Comparison of ENCODE assay signal across 10 cellular contexts in genomic region chr19:8525401-8525684, GRCh38. TPM values are rescaled to one million over a fixed set of nuclear protein-coding genes. Genes with fewer than 3 reads are reported as not detected.
A peak's percentile ranks its signal among the peaks of the same experiment; 100 is the strongest.
DNase-seq lines count a peak whose midpoint lies in the region; ATAC-seq, FAIRE-seq and TF ChIP-seq lines count a peak whose summit lies in the region.
"Had no signal": no experiment of that assay in that cellular context is flagged by ENCODE, and none has a peak within 500 bp of the region (broad histone marks: within the 10 kb centered on the region; RNA-seq: fewer than 3 reads in every experiment).

No MANE protein-coding gene starts in this region.

- H3K9me2 ChIP-seq in HCT116 (ENCODE audit: insufficient read depth) = no peaks in the 10 kb centered on the region

- in situ Hi-C loops in astrocyte of the spinal cord (cut with HindIII; ENCODE audit: low sequenced_read_pairs) = no loop called here

- H3K4me3 Mint-ChIP-seq in T-helper 17 cell = no peak overlapping the region

- 9 to 35% (median 31%) methylated on average over 15 of the region's 15 CpGs for WGBS in small intestine, 3 donors

- no peak for TF ChIP-seq RAD21 in HCT116 (IDR thresholded peaks at IDR 0.05; ENCODE audit: low read depth)

- no peak for ATAC-seq in HCT116
- ATAC-seq in T-helper 17 cell = no peak

- H3K4me1 Mint-ChIP-seq in T-helper 17 cell = peaks cover 25% of the 10 kb centered on the region

- H3K27ac ChIP-seq in HCT116 (ENCODE audit: low read depth, low read length) = peak overlapping the region; percentile 73
- peak overlapping the region; percentile 59 to 65 for H3K27ac ChIP-seq in kidney (ENCODE audit: low read depth in 2 of 2, low read length in 2 of 2)
- peak overlapping the region; percentile 35 to 86 for H3K27ac ChIP-seq in small intestine (ENCODE audit: low read depth in 1 of 2, low read length in 1 of 2)
- H3K27ac ChIP-seq: KMS-11 had no signal

- no peaks in the 10 kb centered on the region; a peak in 1 of 4 replicates for H3K9me3 ChIP-seq in HCT116 (ENCODE audit: control insufficient read depth in 1 of 2, insufficient read depth in 1 of 2, low read depth in 1 of 2, low read length in 2 of 2)
- no peaks in the 10 kb centered on the region for H3K9me3 ChIP-seq in kidney (ENCODE audit: control insufficient read depth in 1 of 2, low read length in 2 of 2)
- H3K9me3 ChIP-seq in small intestine (ENCODE audit: control insufficient read depth, low read depth) = no peaks in the 10 kb centered on the region
- no peaks in the 10 kb centered on the region for H3K9me3 ChIP-seq in T-helper 17 cell (ENCODE audit: control insufficient read depth, low read length, poor library complexity, severe bottlenecking)

- DNase-seq in HCT116 (ENCODE audit: low read depth, low spot score) = no peak
- no peak for DNase-seq in astrocyte of the spinal cord (ENCODE audit: low read depth, low spot score)
- no peak for DNase-seq in kidney
- DNase-seq in small intestine = no peak
- no peak for DNase-seq in urothelium cell line (ENCODE audit: low spot score)
- DNase-seq in amygdala (lab: John Stamatoyannopoulos, UW) = no peak
- no peak for DNase-seq in activated effector memory CD4-positive, alpha-beta T cell treated with Interleukin-2 at 50 U/mL for 16 hours
- no peak for DNase-seq in T-helper 17 cell
- DNase-seq: activated gamma-delta T cell had no signal

- H3K9ac ChIP-seq in HCT116 (ENCODE audit: low read length) (peak overlapping the region; percentile 66), kidney (ENCODE audit: low read length in 2 of 2) (peak overlapping the region in 1 of 2 donors; percentile 38)
- H3K9ac ChIP-seq: KMS-11 had no signal

- peaks cover 27% of the 10 kb centered on the region for H3K36me3 Mint-ChIP-seq in T-helper 17 cell (ENCODE audit: low read depth)

- POLR2A ChIA-PET in HCT116 (lab: Charles Lee) = interaction anchor here (1.2 to 5.0 kb wide), 2 partner anchors 11 to 135 kb away, joined by 6 to 69 read pairs; partner anchors contain the start of genes RAB11B and ZNF414

- TF ChIP-seq CTCF in HCT116 (IDR thresholded peaks at IDR 0.05 in 2 of 3, conservative IDR thresholded peaks at IDR 0.05 in 1 of 3; ENCODE audit: borderline replicate concordance in 1 of 3, insufficient read depth in 1 of 3, low read depth in 2 of 3, low read length in 2 of 3) (0 out of 6 replicates have a peak, but pooled peaks of 2 of the 3 experiments have one; percentile 10 to 22), astrocyte of the spinal cord (IDR thresholded peaks at IDR 0.05; ENCODE audit: low read depth, low read length) (peak; percentile 34), kidney (IDR thresholded peaks at IDR 0.05; ENCODE audit: borderline replicate concordance, extremely low read depth, insufficient read depth) (no peak)

- RAD21 ChIA-PET in HCT116 (lab: Charles Lee; ENCODE audit: low non-redundant PET in 1 of 2, low total read pairs in 2 of 2, uncharacterized antibody in 2 of 2, unreplicated experiment in 2 of 2) = interaction anchor here in 1 of 2 experiments (1.4 kb wide), 1 partner anchor 12 kb away, joined by 3 read pairs; the partner anchor contains the start of gene ZNF414

- H3K4me1 ChIP-seq in HCT116 (ENCODE audit: control insufficient read depth in 1 of 2, insufficient read depth in 2 of 2, low read length in 2 of 2) (peaks cover 3 to 20% of the 10 kb centered on the region in 2 experiments; a peak in 3 of 4 replicates), kidney (ENCODE audit: control insufficient read depth in 1 of 2, insufficient read depth in 1 of 2, low read depth in 1 of 2, low read length in 2 of 2) (no peaks in the 10 kb centered on the region), small intestine (ENCODE audit: control insufficient read depth in 2 of 2, insufficient read depth in 1 of 2, low read depth in 1 of 2, low read length in 1 of 2) (no peaks in the 10 kb centered on the region)

- FAIRE-seq in kidney (lab: Jason Lieb, UNC) = no peak
- no peak for FAIRE-seq in small intestine (lab: Jason Lieb, UNC)
- no peak for FAIRE-seq in urothelium cell line (lab: Jason Lieb, UNC)

- TF ChIP-seq POLR2A in HCT116 (IDR thresholded peaks at IDR 0.05; ENCODE audit: borderline replicate concordance, extremely low read depth, insufficient read depth, insufficient read length) = no peak

- H2AFZ ChIP-seq in HCT116 (ENCODE audit: low read depth, low read length, poor library complexity, severe bottlenecking) = no peak overlapping the region

- CTCF ChIA-PET in HCT116 (lab: Charles Lee) = interaction anchor here (0.7 to 2.0 kb wide), 4 partner anchors 12 to 172 kb away, joined by 4 to 10 read pairs (median 6); partner anchors contain the start of gene ZNF414

- no TSS peak for BruUV-seq in HCT116 (replicated peaks; lab: Mats Ljungman, UMichigan)

- H3K27me3 Mint-ChIP-seq in T-helper 17 cell = no peaks in the 10 kb centered on the region

- H3K4me3 ChIP-seq in HCT116 (replicated peaks in 1 of 2; ENCODE audit: low read depth in 1 of 2, low read length in 2 of 2) = peak overlapping the region; percentile 57 to 62
- peak overlapping the region; percentile 43 for H3K4me3 ChIP-seq in astrocyte of the spinal cord (ENCODE audit: low read depth, low read length)
- H3K4me3 ChIP-seq in kidney (ENCODE audit: low read length in 2 of 2) = peak overlapping the region; percentile 29 to 67
- H3K4me3 ChIP-seq in small intestine (ENCODE audit: low read depth in 1 of 2, low read length in 2 of 2) = peak overlapping the region in 1 of 2 donors; percentile 26

- H3K4me2 ChIP-seq in HCT116 (ENCODE audit: low read length) = peak overlapping the region; percentile 98
- H3K4me2 ChIP-seq: KMS-11 had no signal

- H3K27me3 ChIP-seq in HCT116 (ENCODE audit: insufficient read depth, low read length) (no peaks in the 10 kb centered on the region), small intestine (ENCODE audit: control insufficient read depth in 2 of 2, insufficient read depth in 2 of 2, low read length in 2 of 2) (no peaks in the 10 kb centered on the region)

- no peak overlapping the region for H3K27ac Mint-ChIP-seq in T-helper 17 cell

- H3K36me3 ChIP-seq in HCT116 (ENCODE audit: control insufficient read depth in 1 of 2, insufficient read depth in 2 of 2, low read length in 2 of 2) = no peaks in the 10 kb centered on the region
- H3K36me3 ChIP-seq in kidney (ENCODE audit: control insufficient read depth in 1 of 2, insufficient read depth in 2 of 2, low read length in 2 of 2) = no peaks in the 10 kb centered on the region
- H3K36me3 ChIP-seq in small intestine (ENCODE audit: control insufficient read depth in 2 of 2, insufficient read depth in 2 of 2, low read length in 2 of 2) = peaks cover 0 to 2% of the 10 kb centered on the region in 2 donors

- H3K79me2 ChIP-seq in HCT116 (ENCODE audit: insufficient read depth, low read length) = no peaks in the 10 kb centered on the region

- intact Hi-C loops in HCT116 (cut with micrococcal nuclease) (no loop called here), kidney (cut with DNase I) (no loop called here)

- no peaks in the 10 kb centered on the region for H4K20me1 ChIP-seq in HCT116 (ENCODE audit: insufficient read depth)

TF ChIP-seq in HCT116, 20 proteins besides CTCF, POLR2A, EP300 and RAD21:
- TF ChIP-seq SIN3A (IDR thresholded peaks at IDR 0.05; ENCODE audit: low read depth) (no peak), POLR2AphosphoS5 (IDR thresholded peaks at IDR 0.05; ENCODE audit: low read depth, low read length) (peak; percentile 76), EZH2phosphoT487 (IDR thresholded peaks at IDR 0.05; ENCODE audit: borderline replicate concordance) (no peak)

RNA-seq across cellular contexts. Expression of gene ZNF414, which starts 11.4 kb away (rescaled TPM):
- 31.9 TPM for total RNA-seq in HCT116 (2021; ENCODE audit: unreplicated experiment)
- polyA plus RNA-seq in HCT116 (2012) = 29.8 and 35.3 TPM in 2 replicates
- 29.6 TPM for total RNA-seq in kidney
- 20.4 TPM for polyA plus RNA-seq in kidney (ENCODE audit: insufficient read depth, low read depth, low replicate concordance)
- polyA plus RNA-seq in small intestine = 10 to 100 TPM in 2 of 3 donors, 1 to 10 TPM in 1; 6.5 to 28.2 (median 12.7) TPM
- 10 to 100 TPM; 45.1 to 46.2 TPM for total RNA-seq in T-helper 17 cell

RNA-seq across cellular contexts. Expression of gene PRAM1, which starts 22.9 kb away (rescaled TPM):
- 1.3 TPM for total RNA-seq in HCT116 (2021; ENCODE audit: unreplicated experiment)
- polyA plus RNA-seq in HCT116 (2012) = 1.3 and 1.5 TPM in 2 replicates
- total RNA-seq in kidney = 4.6 TPM
- 0.99 TPM for polyA plus RNA-seq in kidney (ENCODE audit: insufficient read depth, low read depth, low replicate concordance)
- polyA plus RNA-seq in small intestine = under 1 TPM; 0.45 to 0.81 (median 0.69) TPM
- total RNA-seq in T-helper 17 cell = 1 to 10 TPM; 5.2 to 7.4 TPM

RNA-seq across cellular contexts. Expression of gene MYO1F, which starts 51.9 kb away (rescaled TPM):
- total RNA-seq in HCT116 (2021; ENCODE audit: unreplicated experiment) = 0.39 TPM
- polyA plus RNA-seq in HCT116 (2012) = 1.6 and 2.3 TPM in 2 replicates
- 35.8 TPM for total RNA-seq in kidney
- polyA plus RNA-seq in kidney (ENCODE audit: insufficient read depth, low read depth, low replicate concordance) = 1.7 TPM
- polyA plus RNA-seq in small intestine = 1 to 10 TPM; 1.3 to 6.4 (median 5.7) TPM
- 100 to 1,000 TPM; 270 to 305 TPM for total RNA-seq in T-helper 17 cell

Comparison
In these comparisons a context has a peak if more than half of its experiments do, and no peak if none do; other contexts are left out.
1. RNA of gene MYO1F, which starts 51.9 kb away (total RNA-seq): 270 to 305 TPM in T-helper 17 cell and 35.8 TPM in kidney (single experiment); 0.39 TPM in HCT116 (single experiment); every median in the first group is over 10 times any median in the second.
2. Peak in every context shown above with its lines, with median percentiles within 50 percentile points of each other: H3K27ac ChIP-seq.